Comparison of ENCODE assay signal across 14 cellular contexts in the genomic region with DNA sequence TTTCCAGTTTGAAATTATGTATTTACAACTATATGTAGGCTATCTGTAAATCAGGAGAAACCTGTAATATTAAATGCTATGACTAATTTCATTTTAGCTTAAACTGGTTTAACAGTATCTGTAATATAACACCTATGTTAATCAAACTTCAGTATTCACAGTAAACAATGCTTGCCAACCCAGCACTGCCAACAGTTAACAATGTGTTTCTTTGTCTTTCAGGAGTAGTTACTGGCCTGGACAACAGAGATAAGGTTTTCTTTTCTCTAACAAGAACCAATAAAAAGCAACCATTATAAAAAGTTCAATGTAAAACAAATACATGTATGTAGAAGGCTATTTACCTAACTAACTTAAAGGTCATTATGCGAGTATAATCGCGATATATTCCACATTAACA.
DNase-seq lines count a peak whose midpoint lies in the region; ATAC-seq, FAIRE-seq and TF ChIP-seq lines count a peak whose summit lies in the region.
"Had no signal": no experiment of that assay in that cellular context is flagged by ENCODE, and none has a peak within 500 bp of the region (broad histone marks: within the 10 kb centered on the region; RNA-seq: fewer than 3 reads in every experiment).

No MANE protein-coding gene starts in this region.

- no peaks in the 10 kb centered on the region for H3K79me2 ChIP-seq in osteoblast (ENCODE audit: insufficient read depth, low read length)

- TF ChIP-seq CTCF in RWPE1 (conservative IDR thresholded peaks at IDR 0.05; ENCODE audit: low read depth) (no peak), psoas muscle (IDR thresholded peaks at IDR 0.05) (no peak), osteoblast (IDR thresholded peaks at IDR 0.05; ENCODE audit: extremely low read depth, low read depth, low read length) (no peak)

- H4K20me1 ChIP-seq in osteoblast (ENCODE audit: insufficient read depth, low read length) = no peaks in the 10 kb centered on the region

- FAIRE-seq in small intestine (lab: Jason Lieb, UNC) = peak; percentile 39
- FAIRE-seq: HTR-8/SVneo, islet of Langerhans had no signal

- intact Hi-C loops in psoas muscle (cut with DNase I) = no loop called here

- H3K36me3 ChIP-seq in small intestine (ENCODE audit: control insufficient read depth in 2 of 2, insufficient read depth in 2 of 2, low read length in 2 of 2) = peaks cover 0 to 2% of the 10 kb centered on the region in 2 donors
- no peaks in the 10 kb centered on the region for H3K36me3 ChIP-seq in psoas muscle (ENCODE audit: insufficient read depth in 1 of 2, low read depth in 1 of 2)
- no peaks in the 10 kb centered on the region for H3K36me3 ChIP-seq in osteoblast (ENCODE audit: insufficient read depth, low read length)
- H3K36me3 ChIP-seq: suprapubic skin had no signal

- H3K4me3 ChIP-seq in small intestine (ENCODE audit: low read depth in 1 of 2, low read length in 2 of 2) = no peak overlapping the region
- H3K4me3 ChIP-seq in psoas muscle = no peak overlapping the region
- no peak overlapping the region for H3K4me3 ChIP-seq in osteoblast (ENCODE audit: insufficient read depth, low read length)
- H3K4me3 ChIP-seq: skin epidermis, suprapubic skin had no signal

- peak; percentile 80 for ATAC-seq in esophagus mucosa
- ATAC-seq in psoas muscle = no peak
- ATAC-seq: CD8-positive, alpha-beta T cell; natural killer cell treated with Interleukin-12 subunit alpha and Interleukin-12 subunit beta and Interleukin-15 and Interleukin-18, amount 100 ng/mL, for 72 hours had no signal

- H3K9me3 ChIP-seq in small intestine (ENCODE audit: control insufficient read depth, low read depth) = no peaks in the 10 kb centered on the region
- H3K9me3 ChIP-seq in psoas muscle = no peaks in the 10 kb centered on the region
- H3K9me3 ChIP-seq in osteoblast (ENCODE audit: low read depth, low read length) = no peaks in the 10 kb centered on the region
- H3K9me3 ChIP-seq: suprapubic skin had no signal

- DNase-seq in NCI-H1048 (lab: John Stamatoyannopoulos, UW) (peak; percentile 45), RWPE1 (ENCODE audit: low spot score) (peak; percentile 14), small intestine (peak; percentile 25), psoas muscle (no peak), AML-193 (lab: John Stamatoyannopoulos, UW) (no peak), osteoblast (ENCODE audit: insufficient read length, low spot score, missing footprints) (no peak)
- DNase-seq: activated CD4-positive, CD25-positive, alpha-beta regulatory T cell; CD8-positive, alpha-beta T cell had no signal

- CTCF ChIA-PET in RWPE1 (lab: Yijun Ruan, JAX) = interaction anchor here (1.0 kb wide), 1 partner anchor 15 kb away, joined by 7 read pairs; no protein-coding TSS in a partner anchor

- H3K4me1 ChIP-seq in small intestine (ENCODE audit: control insufficient read depth in 2 of 2, insufficient read depth in 1 of 2, low read depth in 1 of 2, low read length in 1 of 2) (no peaks in the 10 kb centered on the region), psoas muscle (no peaks in the 10 kb centered on the region), osteoblast (ENCODE audit: insufficient read depth, low read length) (no peaks in the 10 kb centered on the region)

- H3K4me2 ChIP-seq in osteoblast (ENCODE audit: insufficient read depth, low read length) = no peak overlapping the region

- H3K27ac ChIP-seq in RWPE1 (no peak overlapping the region), small intestine (ENCODE audit: low read depth in 1 of 2, low read length in 1 of 2) (no peak overlapping the region), psoas muscle (no peak overlapping the region), osteoblast (ENCODE audit: low read depth, low read length) (no peak overlapping the region)
- H3K27ac ChIP-seq: suprapubic skin had no signal

- POLR2A ChIA-PET in RWPE1 (lab: Yijun Ruan, JAX; ENCODE audit: low non-redundant PET) = no interaction called here

- no peak overlapping the region for H2AFZ ChIP-seq in osteoblast (ENCODE audit: low read length)

- WGBS in small intestine, 3 donors = 22 to 63% (median 34%) methylated on average over 3 of the region's 3 CpGs
- 91 to 94% (median 93%) methylated on average over 3 of the region's 3 CpGs for WGBS in psoas muscle, 3 donors

- H3K27me3 ChIP-seq in small intestine (ENCODE audit: control insufficient read depth in 2 of 2, insufficient read depth in 2 of 2, low read length in 2 of 2) (no peaks in the 10 kb centered on the region), psoas muscle (ENCODE audit: insufficient read depth in 3 of 3, low read length in 2 of 3) (no peaks in the 10 kb centered on the region), osteoblast (ENCODE audit: insufficient read depth, low read length) (no peaks in the 10 kb centered on the region)
- H3K27me3 ChIP-seq: suprapubic skin had no signal

Comparison
In these comparisons a context has a peak if more than half of its experiments do, and no peak if none do; other contexts are left out.
1. DNase-seq: peak in NCI-H1048 (single experiment), RWPE1 (single experiment) and small intestine (single experiment); none in psoas muscle (0 of 2), AML-193 (0 of 2) and osteoblast (single experiment).